In the genomic region with DNA sequence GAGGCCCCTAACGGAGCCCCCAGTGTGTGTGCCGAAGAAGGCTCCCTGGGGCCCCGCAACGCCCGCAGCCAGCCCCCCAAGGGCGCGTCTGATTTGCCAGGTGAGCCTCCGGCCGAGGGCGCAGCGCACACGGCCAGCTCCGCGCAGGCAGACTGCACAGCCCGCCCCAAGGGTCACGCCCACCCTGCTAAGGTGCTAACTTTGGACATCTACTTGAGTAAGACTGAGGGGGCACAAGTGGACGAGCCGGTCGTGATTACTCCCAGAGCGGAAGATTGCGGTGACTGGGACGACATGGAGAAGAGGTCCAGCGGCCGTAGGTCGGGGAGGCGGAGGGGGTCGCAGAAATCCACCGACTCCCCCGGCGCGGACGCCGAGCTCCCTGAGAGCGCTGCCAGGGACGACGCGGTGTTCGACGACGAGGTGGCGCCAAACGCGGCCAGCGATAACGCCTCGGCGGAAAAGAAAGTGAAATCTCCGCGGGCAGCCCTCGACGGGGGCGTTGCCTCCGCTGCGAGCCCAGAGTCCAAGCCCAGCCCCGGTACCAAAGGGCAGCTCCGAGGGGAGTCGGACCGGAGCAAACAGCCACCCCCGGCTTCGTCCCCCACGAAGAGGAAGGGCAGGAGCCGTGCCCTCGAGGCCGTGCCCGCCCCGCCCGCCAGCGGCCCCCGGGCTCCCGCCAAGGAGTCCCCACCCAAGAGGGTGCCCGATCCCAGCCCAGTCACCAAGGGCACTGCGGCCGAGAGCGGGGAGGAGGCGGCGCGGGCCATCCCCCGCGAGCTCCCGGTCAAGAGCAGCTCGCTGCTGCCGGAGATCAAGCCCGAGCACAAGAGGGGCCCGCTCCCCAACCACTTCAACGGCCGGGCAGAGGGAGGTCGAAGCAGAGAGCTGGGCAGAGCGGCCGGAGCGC, we compare ENCODE assay signal across 8 cellular contexts.
DNase-seq lines count a peak whose midpoint lies in the region; ATAC-seq, FAIRE-seq and TF ChIP-seq lines count a peak whose summit lies in the region.

No MANE protein-coding gene starts in this region.

- peak overlapping the region; percentile 92 for H2AFZ ChIP-seq in DND-41 (ENCODE audit: low read depth, low read length)

- peak overlapping the region; percentile 87 for H3K4me2 ChIP-seq in DND-41 (ENCODE audit: insufficient read depth, low read length)

- H3K27ac Mint-ChIP-seq in MCF 10A (ENCODE audit: low read depth, unreplicated experiment) = peak overlapping the region; percentile 96

- peaks cover 5% of the 10 kb centered on the region for H3K27me3 ChIP-seq in DND-41 (ENCODE audit: insufficient read depth, low read length, poor library complexity)
- peaks cover 77% of the 10 kb centered on the region for H3K27me3 ChIP-seq in HUES6 (ENCODE audit: control insufficient read depth, insufficient read depth, low read length)

- CTCF ChIA-PET in MCF 10A (lab: Yijun Ruan, JAX) = interaction anchor here (0.5 to 6.8 kb wide), 19 partner anchors 8 to 603 kb away, joined by 3 to 39 read pairs (median 5); a partner anchor contains a TSS

- no peaks in the 10 kb centered on the region for H3K36me3 Mint-ChIP-seq in MCF 10A (ENCODE audit: insufficient read depth, unreplicated experiment)

- no peak for FAIRE-seq in kidney (lab: Jason Lieb, UNC)

- H3K36me3 ChIP-seq in DND-41 (ENCODE audit: insufficient read depth, low read length) (no peaks in the 10 kb centered on the region; the same call in 1 of the 2 replicates), HUES6 (ENCODE audit: control insufficient read depth, insufficient read depth, low read length) (no peaks in the 10 kb centered on the region), kidney (ENCODE audit: control insufficient read depth in 1 of 2, insufficient read depth in 2 of 2, low read length in 2 of 2) (no peaks in the 10 kb centered on the region)

- peak overlapping the region; percentile 94 for H3K9ac ChIP-seq in DND-41 (ENCODE audit: low read depth, low read length)
- H3K9ac ChIP-seq in HUES6 (ENCODE audit: low read length) = no peak overlapping the region
- peak overlapping the region; percentile 51 to 72 for H3K9ac ChIP-seq in kidney (ENCODE audit: low read length in 2 of 2)

- POLR2A ChIA-PET in MCF 10A (lab: Yijun Ruan, JAX) = interaction anchor here (0.6 to 9.4 kb wide), 28 partner anchors 9 to 1444 kb away, joined by 3 to 208 read pairs (median 6); a partner anchor contains a TSS

- H3K79me2 ChIP-seq in DND-41 (ENCODE audit: insufficient read depth, low read length) = peaks cover 59% of the 10 kb centered on the region

- intact Hi-C loops in MCF 10A (cut with micrococcal nuclease) = loop anchor here (1.0 to 5.0 kb wide), 2 partner anchors 44 to 480 kb away; no protein-coding TSS in a partner anchor
- intact Hi-C loops in kidney (cut with DNase I) = no loop called here

- H4K20me1 ChIP-seq in DND-41 (ENCODE audit: insufficient read depth, low read length) = no peaks in the 10 kb centered on the region

- H3K4me1 Mint-ChIP-seq in MCF 10A (ENCODE audit: insufficient read depth, unreplicated experiment) = peaks cover 41% of the 10 kb centered on the region

- H3K27me3 Mint-ChIP-seq in MCF 10A (ENCODE audit: insufficient read depth, unreplicated experiment) = no peaks in the 10 kb centered on the region

- peak overlapping the region; percentile 95 for H3K4me3 Mint-ChIP-seq in MCF 10A (ENCODE audit: unreplicated experiment)

- TF ChIP-seq CTCF in DND-41 (IDR thresholded peaks at IDR 0.05; ENCODE audit: borderline replicate concordance, extremely low read depth, low read length, poor library complexity, severe bottlenecking) (peak; percentile 52), MCF 10A (IDR thresholded peaks at IDR 0.05; ENCODE audit: unreplicated experiment) (no peak), kidney (IDR thresholded peaks at IDR 0.05; ENCODE audit: borderline replicate concordance, extremely low read depth, insufficient read depth) (peak; percentile 13)

- H3K4me3 ChIP-seq in DND-41 (ENCODE audit: low read depth in 1 of 2, low read length in 2 of 2) (peak overlapping the region; percentile 52 to 59), HUES6 (ENCODE audit: low read depth, low read length) (peak overlapping the region; percentile 66), kidney (ENCODE audit: low read length in 2 of 2) (peak overlapping the region; percentile 78)

- ATAC-seq in DND-41 (ENCODE audit: insufficient read depth, low read depth) = peak; percentile 51
- peak; percentile 57 for ATAC-seq in GM21447 (IDR thresholded peaks at IDR 0.05; ENCODE audit: unreplicated experiment)

- H3K4me1 ChIP-seq in DND-41 (ENCODE audit: insufficient read depth, low read length) = peaks cover 79% of the 10 kb centered on the region
- peaks cover 19% of the 10 kb centered on the region for H3K4me1 ChIP-seq in HUES6 (ENCODE audit: control insufficient read depth, insufficient read depth, low read length)
- H3K4me1 ChIP-seq in kidney (ENCODE audit: control insufficient read depth in 1 of 2, insufficient read depth in 1 of 2, low read depth in 1 of 2, low read length in 2 of 2) = peaks cover 13 to 14% of the 10 kb centered on the region in 2 donors

- H3K27ac ChIP-seq in DND-41 (ENCODE audit: low read length) = peak overlapping the region; percentile 93
- no peak overlapping the region for H3K27ac ChIP-seq in HUES6 (ENCODE audit: low read depth, low read length)
- peak overlapping the region; percentile 84 to 88 for H3K27ac ChIP-seq in kidney (ENCODE audit: low read depth in 2 of 2, low read length in 2 of 2)

- BruUV-seq in MCF 10A (replicated peaks; lab: Mats Ljungman, UMichigan) = no TSS peak

- no peaks in the 10 kb centered on the region for H3K9me3 Mint-ChIP-seq in MCF 10A (ENCODE audit: unreplicated experiment)

- DNase-seq in DND-41 (peak; percentile 75), T-helper 22 cell (ENCODE audit: low read depth) (peak; percentile 66), MCF 10A (ENCODE audit: unreplicated experiment) (peak; percentile 75), kidney (peak; percentile 90), midbrain (lab: John Stamatoyannopoulos, UW) (no peak)
- DNase-seq in stimulated activated CD4-positive, alpha-beta T cell treated with anti-CD3 and anti-CD28 coated beads, Interleukin-1b, Interleukin-23, amount 100 ng/mL, for 4 hours (ENCODE audit: low read depth in 2 of 2) = peak; percentile 61 to 62

- H3K9me3 ChIP-seq in DND-41 (ENCODE audit: insufficient read depth, low read length, severe bottlenecking) (no peaks in the 10 kb centered on the region), HUES6 (ENCODE audit: control insufficient read depth, insufficient read depth, low read depth, low read length) (no peaks in the 10 kb centered on the region), kidney (ENCODE audit: control insufficient read depth in 1 of 2, low read length in 2 of 2) (no peaks in the 10 kb centered on the region)
